8 cellular contexts compared by ENCODE assay signal in the genomic region with DNA sequence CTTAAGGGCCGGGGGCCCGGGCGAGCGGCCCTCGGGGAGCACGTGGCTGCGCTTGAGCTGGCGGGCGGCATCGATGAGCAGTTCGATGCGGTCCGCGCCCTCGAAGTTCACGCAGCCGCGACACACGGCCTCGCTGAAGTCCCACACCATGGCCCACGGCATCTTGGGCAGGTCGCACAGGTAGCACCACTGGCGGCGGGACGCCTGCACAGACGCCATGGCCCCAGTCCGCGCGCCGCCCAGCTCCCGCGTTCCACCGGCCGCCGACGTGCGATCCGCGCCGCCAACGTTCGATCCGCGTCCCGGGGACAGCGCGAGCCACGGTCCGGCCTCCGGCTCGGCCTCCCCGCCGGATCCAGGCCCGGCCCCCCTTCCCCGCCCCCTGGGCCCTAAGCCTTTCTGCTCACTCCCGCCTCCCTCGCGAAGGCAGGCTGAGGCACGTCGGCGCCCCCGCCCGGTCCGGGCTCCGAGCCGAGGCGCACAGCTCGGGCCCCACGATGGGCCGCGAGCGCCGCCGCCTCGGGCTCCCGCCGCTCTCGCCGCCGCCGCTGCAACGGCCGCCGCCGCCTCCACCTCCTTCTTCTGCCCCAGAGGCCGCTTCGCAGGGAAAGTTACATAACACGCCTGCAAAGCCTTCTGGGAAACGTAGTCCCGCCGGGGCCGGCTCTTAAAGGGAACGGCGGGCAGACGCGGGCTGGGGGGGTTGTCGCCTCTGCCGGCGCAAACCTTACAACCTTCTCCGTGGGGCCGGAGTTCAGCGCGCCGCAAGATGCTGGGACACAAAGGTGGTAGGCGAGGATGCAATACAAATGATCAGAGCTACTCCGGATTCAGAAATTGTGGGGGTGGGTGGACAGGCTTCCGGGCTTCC. TPM values are rescaled to one million over a fixed set of nuclear protein-coding genes. Genes with fewer than 3 reads are reported as not detected.
DNase-seq lines count a peak whose midpoint lies in the region; ATAC-seq, FAIRE-seq and TF ChIP-seq lines count a peak whose summit lies in the region.

A gene with protein sequence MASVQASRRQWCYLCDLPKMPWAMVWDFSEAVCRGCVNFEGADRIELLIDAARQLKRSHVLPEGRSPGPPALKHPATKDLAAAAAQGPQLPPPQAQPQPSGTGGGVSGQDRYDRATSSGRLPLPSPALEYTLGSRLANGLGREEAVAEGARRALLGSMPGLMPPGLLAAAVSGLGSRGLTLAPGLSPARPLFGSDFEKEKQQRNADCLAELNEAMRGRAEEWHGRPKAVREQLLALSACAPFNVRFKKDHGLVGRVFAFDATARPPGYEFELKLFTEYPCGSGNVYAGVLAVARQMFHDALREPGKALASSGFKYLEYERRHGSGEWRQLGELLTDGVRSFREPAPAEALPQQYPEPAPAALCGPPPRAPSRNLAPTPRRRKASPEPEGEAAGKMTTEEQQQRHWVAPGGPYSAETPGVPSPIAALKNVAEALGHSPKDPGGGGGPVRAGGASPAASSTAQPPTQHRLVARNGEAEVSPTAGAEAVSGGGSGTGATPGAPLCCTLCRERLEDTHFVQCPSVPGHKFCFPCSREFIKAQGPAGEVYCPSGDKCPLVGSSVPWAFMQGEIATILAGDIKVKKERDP (minus strand): TSS at position 586 of the 871 bp plus-strand sequence. CDS start 367 bp downstream, at position 219.

- in situ Hi-C loops in GM18951 (cut with MboI; ENCODE audit: low sequenced_read_pairs, unreplicated experiment) = no loop called here

- H3K4me3 ChIP-seq in AG04449 (ENCODE audit: low read depth, low read length) = peak within 1 kb of the TSS; percentile 78
- peak within 1 kb of the TSS; percentile 81 to 86 for H3K4me3 ChIP-seq in kidney (ENCODE audit: low read length in 2 of 2)

- H3K27ac ChIP-seq in kidney (ENCODE audit: low read depth in 2 of 2, low read length in 2 of 2) = peak within 1 kb of the TSS; percentile 94 to 95

- no peaks in the 10 kb centered on the region for H3K9me3 ChIP-seq in kidney (ENCODE audit: control insufficient read depth in 1 of 2, low read length in 2 of 2)

- CTCF ChIA-PET in AG04449 (lab: Yijun Ruan, JAX) = interaction anchor here (0.6 to 10.0 kb wide), 9 partner anchors 14 to 131 kb away, joined by 3 to 95 read pairs (median 5); a partner anchor contains a TSS

- TF ChIP-seq CTCF in AG04449 (IDR thresholded peaks at IDR 0.05; ENCODE audit: insufficient read depth, low read length, missing control alignments) (peak; percentile 12), kidney (IDR thresholded peaks at IDR 0.05; ENCODE audit: borderline replicate concordance, extremely low read depth, insufficient read depth) (no peak)

- H3K36me3 ChIP-seq in kidney (ENCODE audit: control insufficient read depth in 1 of 2, insufficient read depth in 2 of 2, low read length in 2 of 2) = no peaks in the 10 kb centered on the region

- no peak for FAIRE-seq in kidney (lab: Jason Lieb, UNC)

- intact Hi-C loops in kidney (cut with DNase I) = no loop called here

- POLR2A ChIA-PET in AG04449 (lab: Yijun Ruan, JAX) = interaction anchor here (1.1 to 2.2 kb wide), 3 partner anchors 16 to 103 kb away, joined by 3 to 8 read pairs (median 8); a partner anchor contains a TSS

- DNase-seq in AG04449 (ENCODE audit: low read depth, low spot score) (peak; percentile 41), NCI-H510A (lab: John Stamatoyannopoulos, UW) (peak; percentile 94), cerebellar cortex (ENCODE audit: low spot score) (peak; percentile 93), kidney (peak; percentile 97)
- peak; percentile 85 for DNase-seq in activated CD4-positive, CD25-positive, alpha-beta regulatory T cell treated with anti-CD3 and anti-CD28 coated beads, Interleukin-2, amount 50 U/mL, for 72 hours
- peak; percentile 76 to 83 (median 78) for DNase-seq in stimulated activated CD4-positive, alpha-beta T cell treated with anti-CD3 and anti-CD28 coated beads, Interleukin-12 subunit alpha, Interleukin-12 subunit beta, amount 100 ng/mL, for 48 hours (ENCODE audit: low read depth in 2 of 3, low spot score in 1 of 3)

- peak; percentile 50 for ATAC-seq in HG03280 (IDR thresholded peaks at IDR 0.05; ENCODE audit: unreplicated experiment)

- H3K4me1 ChIP-seq in kidney (ENCODE audit: control insufficient read depth in 1 of 2, insufficient read depth in 1 of 2, low read depth in 1 of 2, low read length in 2 of 2) = peaks cover 11 to 32% of the 10 kb centered on the region in 2 donors

- peak; percentile 74 for TF ChIP-seq POLR2A in GM18951 (IDR thresholded peaks at IDR 0.05; ENCODE audit: extremely low read depth, insufficient read depth, insufficient read length)

- peak within 1 kb of the TSS; percentile 71 to 97 for H3K9ac ChIP-seq in kidney (ENCODE audit: low read length in 2 of 2)

RNA-seq across cellular contexts. Expression of the gene that starts here (rescaled TPM):
- total RNA-seq in kidney = 23.2 TPM
- polyA plus RNA-seq in kidney (ENCODE audit: insufficient read depth, low read depth, low replicate concordance) = 18.2 TPM

Comparison
In these comparisons a context has a peak if more than half of its experiments do, and no peak if none do; other contexts are left out.
1. Peak in every context shown above with its lines: DNase-seq, ATAC-seq, H3K4me3 ChIP-seq and H3K27ac ChIP-seq.
2. DNase-seq: peak in every context shown above with its lines; median percentile 97 in kidney; 94 in NCI-H510A; 93 in cerebellar cortex; 85 in activated CD4-positive, CD25-positive, alpha-beta regulatory T cell treated with anti-CD3 and anti-CD28 coated beads, Interleukin-2, amount 50 U/mL, for 72 hours; 78 in stimulated activated CD4-positive, alpha-beta T cell treated with anti-CD3 and anti-CD28 coated beads, Interleukin-12 subunit alpha, Interleukin-12 subunit beta, amount 100 ng/mL, for 48 hours; 41 in AG04449.